In genomic region chr18:54777989-54778388, GRCh38 we compare ENCODE assay signal across 16 cellular contexts. TPM values are rescaled to one million over a fixed set of nuclear protein-coding genes. Genes with fewer than 3 reads are reported as not detected.
"Had no signal": no experiment of that assay in that cellular context is flagged by ENCODE, and none has a peak within 500 bp of the region (broad histone marks: within the 10 kb centered on the region; RNA-seq: fewer than 3 reads in every experiment).

No MANE protein-coding gene starts in this region.

- H3K27me3 Mint-ChIP-seq: activated CD4-positive, alpha-beta memory T cell treated with anti-CD3 and anti-CD28 coated beads for 36 hours had no signal

- H3K9me3 ChIP-seq: adrenal gland, esophagus squamous epithelium, thyroid gland had no signal

- H3K4me3 Mint-ChIP-seq: activated CD4-positive, alpha-beta memory T cell treated with anti-CD3 and anti-CD28 coated beads for 36 hours; activated T-helper 1 cell treated with anti-CD3 and anti-CD28 coated beads, Interleukin-12 subunit alpha, Interleukin-12 subunit beta, Interleukin-2, Interleukin-4 antibody, amounts not matched to agents 30 ng/mL and 10 ng/mL and 1 ng/mL, durations not matched to agents 14 hours and 24 hours and 36 hours; natural killer cell had no signal

- H3K36me3 Mint-ChIP-seq: activated CD4-positive, alpha-beta memory T cell treated with anti-CD3 and anti-CD28 coated beads for 36 hours; activated naive CD4-positive, alpha-beta T cell treated with anti-CD3 and anti-CD28 coated beads, Interleukin-2, amount 50 U/mL, for 72 hours; natural killer cell had no signal

- ATAC-seq: activated naive CD4-positive, alpha-beta T cell treated with anti-CD3 and anti-CD28 coated beads, Interleukin-2, amount 50 U/mL, for 72 hours; natural killer cell had no signal

- H3K4me3 ChIP-seq: adrenal gland, esophagus squamous epithelium, thyroid gland had no signal

- H3K9me3 Mint-ChIP-seq: activated CD4-positive, alpha-beta memory T cell treated with anti-CD3 and anti-CD28 coated beads for 36 hours; activated T-helper 1 cell treated with anti-CD3 and anti-CD28 coated beads, Interleukin-12 subunit alpha, Interleukin-12 subunit beta, Interleukin-2, Interleukin-4 antibody, amounts not matched to agents 30 ng/mL and 10 ng/mL and 1 ng/mL, durations not matched to agents 14 hours and 24 hours and 36 hours; natural killer cell had no signal

- DNase-seq: activated CD4-positive, alpha-beta memory T cell treated with anti-CD3 and anti-CD28 coated beads for 36 hours; activated gamma-delta T cell treated with Interleukin-2 at 50 U/mL for 16 hours; activated T-cell treated with anti-CD3 and anti-CD28 coated beads for 4 hours; adrenal gland; dermis blood vessel endothelial cell; effector memory CD4-positive, alpha-beta T cell; esophagus squamous epithelium; natural killer cell; posterior cingulate gyrus; retina; stimulated activated CD8-positive, alpha-beta memory T cell treated with anti-CD3 and anti-CD28 coated beads, Interleukin-4, amount 100 ng/mL, for 48 hours; stimulated activated naive CD4-positive, alpha-beta T cell; thyroid gland had no signal

- H3K4me1 ChIP-seq: adrenal gland, thyroid gland had no signal

- H3K27ac ChIP-seq: adrenal gland, thyroid gland had no signal

- H3K27me3 ChIP-seq: adrenal gland, esophagus squamous epithelium, thyroid gland had no signal

- H3K36me3 ChIP-seq: adrenal gland, esophagus squamous epithelium, thyroid gland had no signal

- H3K27ac Mint-ChIP-seq: activated CD4-positive, alpha-beta memory T cell treated with anti-CD3 and anti-CD28 coated beads for 36 hours; activated T-helper 1 cell treated with anti-CD3 and anti-CD28 coated beads, Interleukin-12 subunit alpha, Interleukin-12 subunit beta, Interleukin-2, Interleukin-4 antibody, amounts not matched to agents 30 ng/mL and 10 ng/mL and 1 ng/mL, durations not matched to agents 14 hours and 24 hours and 36 hours; natural killer cell had no signal

RNA-seq across cellular contexts. Expression of gene RAB27B, which starts 50.3 kb away (rescaled TPM):
- total RNA-seq: endothelial cell of umbilical vein had no signal
- polyA plus RNA-seq: endothelial cell of umbilical vein had no signal
